In genomic region chr3:9955067-9955502, GRCh38 we compare ENCODE assay signal across 15 cellular contexts. TPM values are rescaled to one million over a fixed set of nuclear protein-coding genes. Genes with fewer than 3 reads are reported as not detected.
DNase-seq lines count a peak whose midpoint lies in the region; ATAC-seq and TF ChIP-seq lines count a peak whose summit lies in the region.
"Had no signal": no experiment of that assay in that cellular context is flagged by ENCODE, and none has a peak within 500 bp of the region (broad histone marks: within the 10 kb centered on the region; RNA-seq: fewer than 3 reads in every experiment).

No MANE protein-coding gene starts in this region.

- no peak for TF ChIP-seq CTCF in RWPE2 (IDR thresholded peaks at IDR 0.05; ENCODE audit: poor library complexity, severe bottlenecking)
- TF ChIP-seq CTCF in MCF 10A (IDR thresholded peaks at IDR 0.05; ENCODE audit: unreplicated experiment), result no peak

- ATAC-seq in RWPE2 (ENCODE audit: low read depth), result peak; percentile 30; the same call in 2 of the 3 replicates
- no peak for ATAC-seq in activated T-helper 17 cell treated with anti-CD3 and anti-CD28 coated beads, Interleukin-2, amount 50 U/mL, for 72 hours (replicated peaks)
- ATAC-seq: foreskin keratinocyte, left colon had no signal

- H3K9me3 Mint-ChIP-seq in MCF 10A (ENCODE audit: unreplicated experiment), result no peaks in the 10 kb centered on the region
- no peaks in the 10 kb centered on the region for H3K9me3 Mint-ChIP-seq in activated T-helper 17 cell treated with anti-CD3 and anti-CD28 coated beads, Interleukin-2, amount 50 U/mL, for 72 hours
- H3K9me3 Mint-ChIP-seq: activated naive CD4-positive, alpha-beta T cell treated with anti-CD3 and anti-CD28 coated beads for 36 hours had no signal

- H3K9me3 ChIP-seq in RWPE2 (ENCODE audit: severe bottlenecking), result no peaks in the 10 kb centered on the region

- CTCF ChIA-PET in MCF 10A (lab: Yijun Ruan, JAX), result interaction anchor here (0.5 to 2.4 kb wide), 6 partner anchors 9 to 110 kb away, joined by 3 to 6 read pairs (median 4); no protein-coding TSS in a partner anchor

- intact Hi-C loops in MCF 10A (cut with micrococcal nuclease), result loop anchor here (5.0 kb wide), 1 partner anchor 37 kb away; no protein-coding TSS in a partner anchor

- H3K36me3 ChIP-seq in RWPE2 (ENCODE audit: low read depth), result no peaks in the 10 kb centered on the region

- POLR2A ChIA-PET in MCF 10A (lab: Yijun Ruan, JAX), result interaction anchor here (0.7 to 2.5 kb wide), 6 partner anchors 8 to 109 kb away, joined by 3 to 8 read pairs (median 4); no protein-coding TSS in a partner anchor

- DNase-seq in DMS79 (lab: John Stamatoyannopoulos, UW) (peak; percentile 32), NCI-H146 (lab: John Stamatoyannopoulos, UW) (peak; percentile 86), RWPE2 (ENCODE audit: low spot score) (no peak), iris pigment epithelial cell (ENCODE audit: low read depth) (peak; percentile 21), MCF 10A (ENCODE audit: unreplicated experiment) (no peak), GM03348 (ENCODE audit: low spot score) (no peak)
- DNase-seq in activated T-cell treated with anti-CD3 and anti-CD28 coated beads, Interleukin-2, amount 50 U/mL, for 1 hour, result no peak
- DNase-seq: activated CD4-positive, alpha-beta T cell treated with anti-CD3 and anti-CD28 coated beads, Interleukin-2, amount 50 U/mL, for 48 hours; activated naive CD4-positive, alpha-beta T cell treated with anti-CD3 and anti-CD28 coated beads for 36 hours; foreskin keratinocyte; left colon; NCI-H1436; stimulated activated CD4-positive, alpha-beta T cell treated with anti-CD3 and anti-CD28 coated beads, Interleukin-12 subunit alpha, Interleukin-12 subunit beta, amount 100 ng/mL, for 4 hours had no signal

- no peak overlapping the region for H3K4me3 ChIP-seq in RWPE2 (ENCODE audit: severe bottlenecking)
- H3K4me3 ChIP-seq: coronary artery had no signal

- no peak overlapping the region for H3K27ac ChIP-seq in RWPE2 (ENCODE audit: poor library complexity, severe bottlenecking)
- H3K27ac ChIP-seq: coronary artery, foreskin keratinocyte had no signal

- peaks cover 10% of the 10 kb centered on the region for H3K4me1 ChIP-seq in RWPE2 (ENCODE audit: insufficient read depth, poor library complexity, severe bottlenecking)
- H3K4me1 ChIP-seq: foreskin keratinocyte had no signal

- H3K4me1 Mint-ChIP-seq in MCF 10A (ENCODE audit: insufficient read depth, unreplicated experiment), result no peaks in the 10 kb centered on the region
- peaks cover 5% of the 10 kb centered on the region for H3K4me1 Mint-ChIP-seq in activated T-helper 17 cell treated with anti-CD3 and anti-CD28 coated beads, Interleukin-2, amount 50 U/mL, for 72 hours

- no peaks in the 10 kb centered on the region for H3K27me3 Mint-ChIP-seq in MCF 10A (ENCODE audit: insufficient read depth, unreplicated experiment)
- no peaks in the 10 kb centered on the region for H3K27me3 Mint-ChIP-seq in activated T-helper 17 cell treated with anti-CD3 and anti-CD28 coated beads, Interleukin-2, amount 50 U/mL, for 72 hours

- H3K27me3 ChIP-seq in RWPE2 (ENCODE audit: insufficient read depth, poor library complexity, severe bottlenecking), result no peaks in the 10 kb centered on the region
- H3K27me3 ChIP-seq: foreskin keratinocyte had no signal

- no TSS peak for BruUV-seq in MCF 10A (replicated peaks; lab: Mats Ljungman, UMichigan)

- no peak overlapping the region for H3K4me3 Mint-ChIP-seq in MCF 10A (ENCODE audit: unreplicated experiment)
- H3K4me3 Mint-ChIP-seq in activated T-helper 17 cell treated with anti-CD3 and anti-CD28 coated beads, Interleukin-2, amount 50 U/mL, for 72 hours, result no peak overlapping the region
- H3K4me3 Mint-ChIP-seq: activated naive CD4-positive, alpha-beta T cell treated with anti-CD3 and anti-CD28 coated beads for 36 hours had no signal

- no peaks in the 10 kb centered on the region for H3K36me3 Mint-ChIP-seq in MCF 10A (ENCODE audit: insufficient read depth, unreplicated experiment)
- H3K36me3 Mint-ChIP-seq in activated T-helper 17 cell treated with anti-CD3 and anti-CD28 coated beads, Interleukin-2, amount 50 U/mL, for 72 hours (ENCODE audit: low read depth), result no peaks in the 10 kb centered on the region

- H3K27ac Mint-ChIP-seq in MCF 10A (ENCODE audit: low read depth, unreplicated experiment), result no peak overlapping the region
- H3K27ac Mint-ChIP-seq in activated T-helper 17 cell treated with anti-CD3 and anti-CD28 coated beads, Interleukin-2, amount 50 U/mL, for 72 hours, result no peak overlapping the region
- H3K27ac Mint-ChIP-seq: activated naive CD4-positive, alpha-beta T cell treated with anti-CD3 and anti-CD28 coated beads for 36 hours had no signal

RNA-seq across cellular contexts. Expression of gene PRRT3, which starts 2.9 kb away (rescaled TPM):
- 0.83 and 1.3 TPM in 2 replicates for total RNA-seq in MCF 10A (2022)
- 1 to 10 TPM; 3.2 to 9.1 TPM for total RNA-seq in activated T-helper 17 cell treated with anti-CD3 and anti-CD28 coated beads, Interleukin-2, amount 50 U/mL, for 72 hours

RNA-seq across cellular contexts. Expression of gene CRELD1, which starts 21.5 kb away (rescaled TPM):
- 13.4 and 19.9 TPM in 2 replicates for total RNA-seq in MCF 10A (2022)
- 10 to 100 TPM; 14.2 to 36.7 TPM for total RNA-seq in activated T-helper 17 cell treated with anti-CD3 and anti-CD28 coated beads, Interleukin-2, amount 50 U/mL, for 72 hours

RNA-seq across cellular contexts. Expression of gene EMC3, which starts 31.6 kb away (rescaled TPM):
- 55.4 and 59.1 TPM in 2 replicates for total RNA-seq in MCF 10A (2022)
- 10 to 100 TPM; 50.3 to 59.7 TPM for total RNA-seq in activated T-helper 17 cell treated with anti-CD3 and anti-CD28 coated beads, Interleukin-2, amount 50 U/mL, for 72 hours

RNA-seq across cellular contexts. Expression of gene IL17RC, which starts 38.2 kb away (rescaled TPM):
- 25.7 and 30.1 TPM in 2 replicates for total RNA-seq in MCF 10A (2022)
- 1 to 10 TPM; 1.2 to 3.5 TPM for total RNA-seq in activated T-helper 17 cell treated with anti-CD3 and anti-CD28 coated beads, Interleukin-2, amount 50 U/mL, for 72 hours

RNA-seq across cellular contexts. Expression of gene IL17RE, which starts 52.4 kb away (rescaled TPM):
- 5.0 and 5.5 TPM in 2 replicates for total RNA-seq in MCF 10A (2022)
- total RNA-seq in activated T-helper 17 cell treated with anti-CD3 and anti-CD28 coated beads, Interleukin-2, amount 50 U/mL, for 72 hours, result 10 to 100 TPM in 1 of 2 donors, 1 to 10 TPM in 1; 5.9 to 20.1 TPM

Comparison
In these comparisons a context has a peak if more than half of its experiments do, and no peak if none do; other contexts are left out.
1. DNase-seq: peak in DMS79 (single experiment), NCI-H146 (single experiment) and iris pigment epithelial cell (single experiment); none in RWPE2 (single experiment), activated T-cell treated with anti-CD3 and anti-CD28 coated beads, Interleukin-2, amount 50 U/mL, for 1 hour (single experiment), MCF 10A (single experiment) and GM03348 (single experiment).